18 cellular contexts compared by ENCODE assay signal in genomic region chr1:113394863-113395259, GRCh38.
"Had no signal": no experiment of that assay in that cellular context is flagged by ENCODE, and none has a peak within 500 bp of the region (broad histone marks: within the 10 kb centered on the region; RNA-seq: fewer than 3 reads in every experiment).

No MANE protein-coding gene starts in this region.

- ATAC-seq: activated CD4-positive, alpha-beta T cell treated with anti-CD3 and anti-CD28 coated beads for 36 hours; activated CD8-positive, alpha-beta memory T cell treated with anti-CD3 and anti-CD28 coated beads, Interleukin-2, amount 10 ng/mL, durations not matched to agents 7 days and 5 days; stimulated activated naive CD8-positive, alpha-beta T cell treated with anti-CD3 and anti-CD28 coated beads, Interleukin-15, Interleukin-2, amounts not matched to agents 100 U/mL and 50 U/mL, for 24 hours had no signal

- DNase-seq: activated CD4-positive, alpha-beta memory T cell treated with anti-CD3 and anti-CD28 coated beads for 36 hours; activated CD4-positive, alpha-beta T cell treated with anti-CD3 and anti-CD28 coated beads for 36 hours; activated CD8-positive, alpha-beta memory T cell treated with anti-CD3 and anti-CD28 coated beads, Interleukin-2, amount 10 ng/mL, durations not matched to agents 7 days and 5 days; activated naive CD4-positive, alpha-beta T cell treated with anti-CD3 and anti-CD28 coated beads, Interleukin-2, amount 50 U/mL, for 16 hours; activated T-cell treated with anti-CD3 and anti-CD28 coated beads, Interleukin-2, amount 50 U/mL, for 1 hour; foreskin fibroblast; glutamatergic neuron; nephron progenitor cell; stimulated activated CD4-positive, alpha-beta T cell treated with anti-CD3 and anti-CD28 coated beads, Interleukin-4, amount 100 ng/mL, for 4 hours; stimulated activated naive CD8-positive, alpha-beta T cell treated with anti-CD3 and anti-CD28 coated beads, Interleukin-15, Interleukin-2, amounts not matched to agents 100 U/mL and 50 U/mL, for 24 hours; upper lobe of left lung had no signal

- H3K9me3 Mint-ChIP-seq: activated CD4-positive, alpha-beta memory T cell treated with anti-CD3 and anti-CD28 coated beads for 36 hours; nephron progenitor cell had no signal

- H3K4me3 Mint-ChIP-seq: activated CD4-positive, alpha-beta memory T cell treated with anti-CD3 and anti-CD28 coated beads for 36 hours; activated CD4-positive, alpha-beta T cell treated with anti-CD3 and anti-CD28 coated beads for 36 hours; activated CD8-positive, alpha-beta memory T cell treated with anti-CD3 and anti-CD28 coated beads, Interleukin-2, amount 10 ng/mL, durations not matched to agents 7 days and 5 days; nephron progenitor cell had no signal

- H3K27me3 Mint-ChIP-seq: activated CD4-positive, alpha-beta memory T cell treated with anti-CD3 and anti-CD28 coated beads for 36 hours; progenitor cell of endocrine pancreas had no signal

- H3K27ac ChIP-seq: cardiac muscle cell, right atrium auricular region, skin epidermis, suprapubic skin, VCaP had no signal

- H3K36me3 Mint-ChIP-seq: activated CD4-positive, alpha-beta memory T cell treated with anti-CD3 and anti-CD28 coated beads for 36 hours; activated CD8-positive, alpha-beta memory T cell treated with anti-CD3 and anti-CD28 coated beads, Interleukin-2, amount 10 ng/mL, durations not matched to agents 7 days and 5 days had no signal

- FAIRE-seq: astrocyte had no signal

- H3K9me3 ChIP-seq: right atrium auricular region, suprapubic skin, upper lobe of left lung had no signal

- H3K4me3 ChIP-seq: cardiac muscle cell, right atrium auricular region, skin epidermis, suprapubic skin had no signal

- H3K27ac Mint-ChIP-seq: activated CD4-positive, alpha-beta memory T cell treated with anti-CD3 and anti-CD28 coated beads for 36 hours; activated CD4-positive, alpha-beta T cell treated with anti-CD3 and anti-CD28 coated beads for 36 hours; activated CD8-positive, alpha-beta memory T cell treated with anti-CD3 and anti-CD28 coated beads, Interleukin-2, amount 10 ng/mL, durations not matched to agents 7 days and 5 days; nephron progenitor cell; progenitor cell of endocrine pancreas had no signal

- H3K36me3 ChIP-seq: cardiac muscle cell, right atrium auricular region, suprapubic skin, upper lobe of left lung had no signal

- H3K27me3 ChIP-seq: cardiac muscle cell, right atrium auricular region, suprapubic skin, upper lobe of left lung had no signal
